ENCODE assay signal across 32 cellular contexts in the genomic region with DNA sequence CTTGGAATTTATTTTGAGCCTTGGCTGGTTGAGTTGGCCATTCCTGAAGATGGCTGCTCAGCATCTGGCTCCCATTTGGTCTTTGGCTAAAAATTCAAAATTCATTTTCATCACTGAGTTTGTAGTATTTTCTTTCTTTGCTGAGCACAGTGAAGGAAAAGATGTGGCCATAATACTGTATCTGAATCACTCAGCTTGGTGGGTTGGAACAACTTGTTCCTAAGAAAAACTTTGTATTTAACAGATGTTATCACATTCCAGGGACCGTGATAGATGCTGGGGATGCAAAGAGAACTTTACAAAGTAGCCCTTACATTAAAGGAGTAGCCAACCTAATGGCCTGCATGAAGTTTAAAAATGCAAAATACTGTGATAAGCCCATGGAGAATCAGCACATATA.
"Had no signal": no experiment of that assay in that cellular context is flagged by ENCODE, and none has a peak within 500 bp of the region (broad histone marks: within the 10 kb centered on the region; RNA-seq: fewer than 3 reads in every experiment).

No MANE protein-coding gene starts in this region.

- H3K4me3 ChIP-seq: ascending aorta, cardiac muscle cell, coronary artery, dorsolateral prefrontal cortex, pancreas, prostate gland, sigmoid colon, testis, transverse colon had no signal

- H3K27ac Mint-ChIP-seq: activated naive CD4-positive, alpha-beta T cell treated with anti-CD3 and anti-CD28 coated beads, Interleukin-2, amount 10 ng/mL, durations not matched to agents 7 days and 5 days; activated T-helper 1 cell treated with anti-CD3 and anti-CD28 coated beads, Interleukin-12 subunit alpha, Interleukin-12 subunit beta, Interleukin-2, Interleukin-4 antibody, amounts not matched to agents 30 ng/mL and 10 ng/mL and 1 ng/mL, durations not matched to agents 14 hours and 24 hours and 36 hours; memory B cell; naive thymus-derived CD8-positive, alpha-beta T cell; T-helper 1 cell treated with Interleukin-12 subunit alpha and Interleukin-12 subunit beta and Interleukin-4 antibody, amounts not matched to agents 30 μg/mL and 1 μg/mL, for 36 hours had no signal

- ATAC-seq: naive thymus-derived CD8-positive, alpha-beta T cell had no signal

- H3K27ac ChIP-seq: ascending aorta, cardiac muscle cell, coronary artery, dorsolateral prefrontal cortex, pancreas, prostate gland, sigmoid colon, transverse colon, VCaP had no signal

- H3K36me3 ChIP-seq: ascending aorta, cardiac muscle cell, pancreas, prostate gland, sigmoid colon, transverse colon had no signal

- H3K36me3 Mint-ChIP-seq: activated naive CD4-positive, alpha-beta T cell treated with anti-CD3 and anti-CD28 coated beads, Interleukin-2, amount 10 ng/mL, durations not matched to agents 7 days and 5 days; brain; memory B cell; naive thymus-derived CD8-positive, alpha-beta T cell had no signal

- H3K27me3 ChIP-seq: ascending aorta, cardiac muscle cell, dorsolateral prefrontal cortex, pancreas, sigmoid colon, testis, transverse colon had no signal

- H3K4me3 Mint-ChIP-seq: activated naive CD4-positive, alpha-beta T cell treated with anti-CD3 and anti-CD28 coated beads, Interleukin-2, amount 10 ng/mL, durations not matched to agents 7 days and 5 days; activated T-helper 1 cell treated with anti-CD3 and anti-CD28 coated beads, Interleukin-12 subunit alpha, Interleukin-12 subunit beta, Interleukin-2, Interleukin-4 antibody, amounts not matched to agents 30 ng/mL and 10 ng/mL and 1 ng/mL, durations not matched to agents 14 hours and 24 hours and 36 hours; brain; memory B cell; naive thymus-derived CD8-positive, alpha-beta T cell; neural crest cell; T-helper 1 cell treated with Interleukin-12 subunit alpha and Interleukin-12 subunit beta and Interleukin-4 antibody, amounts not matched to agents 30 μg/mL and 1 μg/mL, for 36 hours had no signal

- H3K9me3 ChIP-seq: ascending aorta, pancreas, prostate gland, sigmoid colon, testis, transverse colon had no signal

- H3K27me3 Mint-ChIP-seq: memory B cell had no signal

- H3K9me3 Mint-ChIP-seq: activated naive CD4-positive, alpha-beta T cell treated with anti-CD3 and anti-CD28 coated beads, Interleukin-2, amount 10 ng/mL, durations not matched to agents 7 days and 5 days; activated T-helper 1 cell treated with anti-CD3 and anti-CD28 coated beads, Interleukin-12 subunit alpha, Interleukin-12 subunit beta, Interleukin-2, Interleukin-4 antibody, amounts not matched to agents 30 ng/mL and 10 ng/mL and 1 ng/mL, durations not matched to agents 14 hours and 24 hours and 36 hours; memory B cell; naive thymus-derived CD8-positive, alpha-beta T cell; neural crest cell; T-helper 1 cell treated with Interleukin-12 subunit alpha and Interleukin-12 subunit beta and Interleukin-4 antibody, amounts not matched to agents 30 μg/mL and 1 μg/mL, for 36 hours had no signal

- DNase-seq: activated CD4-positive, alpha-beta T cell treated with anti-CD3 and anti-CD28 coated beads for 4 hours; activated CD4-positive, alpha-beta T cell treated with anti-CD3 and anti-CD28 coated beads, Interleukin-2, amount 50 U/mL, for 48 hours; activated CD8-positive, alpha-beta memory T cell treated with anti-CD3 and anti-CD28 coated beads for 24 hours; activated effector memory CD4-positive, alpha-beta T cell treated with anti-CD3 and anti-CD28 coated beads, Interleukin-2, amount 50 U/mL, for 16 hours; activated naive CD4-positive, alpha-beta T cell treated with anti-CD3 and anti-CD28 coated beads, Interleukin-2, amount 10 ng/mL, durations not matched to agents 7 days and 5 days; activated T-cell treated with anti-CD3 and anti-CD28 coated beads, Interleukin-2, amount 50 U/mL, for 1 hour; cerebellar nuclear complex; dorsolateral prefrontal cortex; effector memory CD4-positive, alpha-beta T cell; hippocampal formation; midbrain; naive thymus-derived CD8-positive, alpha-beta T cell; retina; sigmoid colon; stimulated activated CD4-positive, alpha-beta T cell treated with anti-CD3 and anti-CD28 coated beads, Interleukin-15, amount 100 ng/mL, for 24 hours; stimulated activated CD4-positive, alpha-beta T cell treated with anti-CD3 and anti-CD28 coated beads, Interleukin-2, amount 100 ng/mL, for 24 hours; stimulated activated naive CD4-positive, alpha-beta T cell; SW 1271; T-helper 9 cell; testis; transverse colon had no signal
